8 cellular contexts compared by ENCODE assay signal in the genomic region with DNA sequence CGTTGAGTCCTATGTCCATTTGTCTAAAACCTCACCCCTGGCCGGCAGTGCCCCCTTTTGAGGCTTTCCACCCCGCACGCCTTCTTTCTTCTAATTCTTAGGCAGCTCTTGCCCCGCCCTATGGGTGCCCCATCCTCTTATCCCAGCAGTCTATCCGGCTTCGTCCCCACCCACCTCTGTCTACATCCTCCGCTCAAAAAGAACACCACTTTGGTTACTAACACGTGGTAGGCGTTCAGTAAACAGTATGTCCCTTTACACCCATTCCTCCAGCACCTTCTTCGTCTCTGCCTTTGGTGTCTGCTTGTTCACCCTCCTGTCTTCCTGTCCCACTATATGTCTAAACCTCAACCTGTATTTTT. TPM values are rescaled to one million over a fixed set of nuclear protein-coding genes. Genes with fewer than 3 reads are reported as not detected.
DNase-seq lines count a peak whose midpoint lies in the region; ATAC-seq and TF ChIP-seq lines count a peak whose summit lies in the region.

No MANE protein-coding gene starts in this region.

- no TSS peak for BruUV-seq in Caco-2 (replicated peaks; lab: Mats Ljungman, UMichigan)

- H3K36me3 ChIP-seq in CD4-positive, CD25-positive, alpha-beta regulatory T cell (ENCODE audit: control insufficient read depth, insufficient read depth, low read length), result no peaks in the 10 kb centered on the region
- H3K36me3 ChIP-seq in MG63, result no peaks in the 10 kb centered on the region
- H3K36me3 ChIP-seq in Caco-2 (ENCODE audit: control insufficient read depth, insufficient read depth, low read length), result no peaks in the 10 kb centered on the region

- peaks cover 4% of the 10 kb centered on the region for H3K27me3 Mint-ChIP-seq in CD4-positive, CD25-positive, alpha-beta regulatory T cell
- peaks cover 5 to 29% (median 13%) of the 10 kb centered on the region in 5 donors for H3K27me3 Mint-ChIP-seq in naive thymus-derived CD8-positive, alpha-beta T cell
- H3K27me3 Mint-ChIP-seq in Caco-2 (ENCODE audit: insufficient read depth, unreplicated experiment), result no peaks in the 10 kb centered on the region

- peak overlapping the region; percentile 47 to 80 (median 60) for H3K4me3 Mint-ChIP-seq in CD4-positive, CD25-positive, alpha-beta regulatory T cell
- H3K4me3 Mint-ChIP-seq in naive thymus-derived CD8-positive, alpha-beta T cell, result peak overlapping the region; percentile 3 to 66 (median 58)
- no peak overlapping the region for H3K4me3 Mint-ChIP-seq in Caco-2 (ENCODE audit: unreplicated experiment)

- no peak for TF ChIP-seq CTCF in coronary artery (IDR thresholded peaks at IDR 0.05)
- no peak for TF ChIP-seq CTCF in Caco-2 (IDR thresholded peaks at IDR 0.05; ENCODE audit: insufficient read depth in 1 of 2, low read depth in 1 of 2, low read length in 1 of 2, severe bottlenecking in 1 of 2, unreplicated experiment in 1 of 2)

- H3K27ac Mint-ChIP-seq in CD4-positive, CD25-positive, alpha-beta regulatory T cell, result peak overlapping the region in 1 of 3 donors; percentile 68
- H3K27ac Mint-ChIP-seq in naive thymus-derived CD8-positive, alpha-beta T cell, result no peak overlapping the region
- no peak overlapping the region for H3K27ac Mint-ChIP-seq in Caco-2 (ENCODE audit: unreplicated experiment)

- H3K9me3 ChIP-seq in CD4-positive, CD25-positive, alpha-beta regulatory T cell (ENCODE audit: control insufficient read depth in 2 of 2, low read length in 2 of 2), result no peaks in the 10 kb centered on the region
- H3K9me3 ChIP-seq in MG63, result no peaks in the 10 kb centered on the region
- H3K9me3 ChIP-seq in Caco-2, result no peaks in the 10 kb centered on the region

- peak in 1 of 3 donors; percentile 55 for DNase-seq in CD4-positive, CD25-positive, alpha-beta regulatory T cell
- DNase-seq in MG63, result peak; percentile 19
- DNase-seq in coronary artery (ENCODE audit: low spot score), result no peak
- DNase-seq in naive thymus-derived CD8-positive, alpha-beta T cell, result no peak
- no peak for DNase-seq in Caco-2
- DNase-seq in NCI-H1694 (lab: John Stamatoyannopoulos, UW), result no peak
- no peak for DNase-seq in NCI-H446 treated with DMSO at 0.1 percent for 48 hours (lab: John Stamatoyannopoulos, UW)

- no peaks in the 10 kb centered on the region for H3K27me3 ChIP-seq in CD4-positive, CD25-positive, alpha-beta regulatory T cell (ENCODE audit: control insufficient read depth, insufficient read depth, low read length)
- H3K27me3 ChIP-seq in MG63 (no peaks in the 10 kb centered on the region), Caco-2 (replicated peaks; ENCODE audit: control insufficient read depth, insufficient read depth, low read length) (no peaks in the 10 kb centered on the region)

- H3K27ac ChIP-seq in CD4-positive, CD25-positive, alpha-beta regulatory T cell (ENCODE audit: insufficient read depth, low read length, poor library complexity, severe bottlenecking), result no peak overlapping the region
- peak overlapping the region in 1 of 2 donors; percentile 76 for H3K27ac ChIP-seq in coronary artery

- POLR2A ChIA-PET in naive thymus-derived CD8-positive, alpha-beta T cell (lab: Charles Lee), result no interaction called here
- POLR2A ChIA-PET in Caco-2 (lab: Charles Lee), result no interaction called here

- intact Hi-C loops in Caco-2 (cut with micrococcal nuclease; ENCODE audit: unreplicated experiment), result no loop called here

- no peak overlapping the region for H3K4me3 ChIP-seq in CD4-positive, CD25-positive, alpha-beta regulatory T cell (ENCODE audit: low read depth, low read length)
- H3K4me3 ChIP-seq in MG63, result no peak overlapping the region; the same call in 1 of the 2 replicates
- H3K4me3 ChIP-seq in coronary artery, result peak overlapping the region; percentile 64
- H3K4me3 ChIP-seq in Caco-2 (ENCODE audit: low read depth, low read length), result no peak overlapping the region

- CTCF ChIA-PET in Caco-2 (lab: Charles Lee), result no interaction called here

- H3K9me3 Mint-ChIP-seq in CD4-positive, CD25-positive, alpha-beta regulatory T cell, result no peaks in the 10 kb centered on the region
- no peaks in the 10 kb centered on the region for H3K9me3 Mint-ChIP-seq in naive thymus-derived CD8-positive, alpha-beta T cell
- H3K9me3 Mint-ChIP-seq in Caco-2 (ENCODE audit: unreplicated experiment), result no peaks in the 10 kb centered on the region

- no peaks in the 10 kb centered on the region for H3K4me1 ChIP-seq in CD4-positive, CD25-positive, alpha-beta regulatory T cell (ENCODE audit: control insufficient read depth, insufficient read depth, low read length, poor library complexity, severe bottlenecking)
- H3K4me1 ChIP-seq in Caco-2, result no peaks in the 10 kb centered on the region

- ATAC-seq in CD4-positive, CD25-positive, alpha-beta regulatory T cell (ENCODE audit: low read depth in 2 of 2), result no peak
- ATAC-seq in naive thymus-derived CD8-positive, alpha-beta T cell, result no peak
- ATAC-seq in HG02642 (IDR thresholded peaks at IDR 0.05; ENCODE audit: poor library complexity, unreplicated experiment), result no peak

- no peaks in the 10 kb centered on the region for H3K36me3 Mint-ChIP-seq in CD4-positive, CD25-positive, alpha-beta regulatory T cell
- H3K36me3 Mint-ChIP-seq in naive thymus-derived CD8-positive, alpha-beta T cell, result no peaks in the 10 kb centered on the region
- H3K36me3 Mint-ChIP-seq in Caco-2 (ENCODE audit: insufficient read depth, unreplicated experiment), result no peaks in the 10 kb centered on the region

- peaks cover 0 to 9% (median 4%) of the 10 kb centered on the region in 4 donors for H3K4me1 Mint-ChIP-seq in CD4-positive, CD25-positive, alpha-beta regulatory T cell
- peaks cover 5 to 17% (median 7%) of the 10 kb centered on the region in 4 donors for H3K4me1 Mint-ChIP-seq in naive thymus-derived CD8-positive, alpha-beta T cell
- H3K4me1 Mint-ChIP-seq in Caco-2 (ENCODE audit: low read depth, unreplicated experiment), result no peaks in the 10 kb centered on the region

RNA-seq across cellular contexts. Expression of gene STARD8, which starts 39.2 kb away (rescaled TPM):
- 0.57 TPM for total RNA-seq in CD4-positive, CD25-positive, alpha-beta regulatory T cell
- polyA plus RNA-seq in CD4-positive, CD25-positive, alpha-beta regulatory T cell, result under 1 TPM in 1 of 4 donors, not detected in 3; 0.21 TPM
- total RNA-seq in MG63 (2014; rRNA removed; shearing (Covaris generic); ENCODE audit: low replicate concordance), result 1.4 and 2.8 TPM in 2 replicates
- total RNA-seq in naive thymus-derived CD8-positive, alpha-beta T cell, result under 1 TPM; 0.14 to 0.31 TPM
- not detected for polyA plus RNA-seq in naive thymus-derived CD8-positive, alpha-beta T cell
- not detected in 2 replicates for total RNA-seq in Caco-2 (2022)
